ENCODE assay signal across 8 cellular contexts in the genomic region with DNA sequence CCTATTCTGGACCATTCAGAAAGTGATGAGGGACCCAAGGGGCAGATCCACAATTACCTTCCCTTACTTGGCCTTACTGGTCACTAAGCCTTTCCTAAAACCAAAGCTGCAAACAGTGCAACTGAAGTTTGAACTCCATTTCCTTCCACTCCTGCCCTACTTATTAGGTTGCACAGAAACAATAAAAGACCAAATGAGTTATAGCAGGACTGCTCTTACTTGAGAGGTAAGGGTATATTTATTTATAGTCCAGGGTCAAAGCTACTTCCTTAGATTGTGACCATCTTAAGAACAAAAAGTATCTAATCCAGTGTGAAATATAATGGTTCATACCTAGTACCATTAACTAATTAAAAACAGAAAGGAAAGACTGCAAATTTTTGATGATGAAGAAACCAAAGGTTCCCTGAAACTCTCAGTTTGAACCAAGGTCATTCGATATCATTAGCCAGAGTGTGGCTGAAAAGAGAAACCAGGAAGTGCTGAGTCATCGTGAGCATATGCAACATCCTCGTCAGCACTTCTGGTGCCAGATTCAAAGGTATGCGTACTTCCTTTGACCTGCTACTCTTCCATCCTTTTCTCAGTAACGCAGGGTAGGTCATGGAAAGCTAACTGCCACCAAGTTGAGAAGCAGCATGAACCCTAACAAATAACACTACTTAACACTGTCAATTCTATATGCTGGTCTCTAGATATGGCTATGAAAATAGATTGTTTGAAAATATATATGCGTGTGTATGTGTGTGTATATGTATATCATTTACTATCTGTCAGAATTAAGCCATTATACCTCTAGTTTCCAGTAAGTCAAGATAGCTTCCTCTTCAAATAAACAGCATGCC. TPM values are rescaled to one million over a fixed set of nuclear protein-coding genes. Genes with fewer than 3 reads are reported as not detected.
DNase-seq lines count a peak whose midpoint lies in the region; ATAC-seq and TF ChIP-seq lines count a peak whose summit lies in the region.

No MANE protein-coding gene starts in this region.

- H3K9me3 Mint-ChIP-seq in Caco-2 (ENCODE audit: unreplicated experiment), result no peaks in the 10 kb centered on the region
- no peaks in the 10 kb centered on the region for H3K9me3 Mint-ChIP-seq in activated naive CD4-positive, alpha-beta T cell treated with anti-CD3 and anti-CD28 coated beads for 36 hours

- DNase-seq in Caco-2 (peak; percentile 47 to 68), OCI-LY7 (ENCODE audit: low spot score) (peak; percentile 80), Right ventricle myocardium inferior (ENCODE audit: missing footprints) (peak; percentile 35), putamen (ENCODE audit: low spot score) (peak; percentile 35), NCI-H345 (lab: John Stamatoyannopoulos, UW) (no peak)
- peak; percentile 78 for DNase-seq in activated naive CD4-positive, alpha-beta T cell treated with anti-CD3 and anti-CD28 coated beads for 36 hours

- H3K27me3 ChIP-seq in Caco-2 (replicated peaks; ENCODE audit: control insufficient read depth, insufficient read depth, low read length), result no peaks in the 10 kb centered on the region

- POLR2A ChIA-PET in Caco-2 (lab: Charles Lee) (no interaction called here), OCI-LY7 (lab: Charles Lee) (interaction anchor here (0.6 to 1.5 kb wide), 10 partner anchors 9 to 1848 kb away, joined by 3 to 6 read pairs (median 3); no protein-coding TSS in a partner anchor)

- H2AFZ ChIP-seq in OCI-LY7 (ENCODE audit: low read length), result peak overlapping the region; percentile 53; the same call in 1 of the 2 replicates

- H4K20me1 ChIP-seq in OCI-LY7 (ENCODE audit: insufficient read depth, low read length), result no peaks in the 10 kb centered on the region

- peak overlapping the region; percentile 81 for H3K27ac Mint-ChIP-seq in Caco-2 (ENCODE audit: unreplicated experiment)
- H3K27ac Mint-ChIP-seq in activated naive CD4-positive, alpha-beta T cell treated with anti-CD3 and anti-CD28 coated beads for 36 hours, result peak overlapping the region; percentile 54

- H3K4me3 ChIP-seq in Caco-2 (ENCODE audit: low read depth, low read length) (no peak overlapping the region), OCI-LY7 (ENCODE audit: low read depth, low read length, poor library complexity, severe bottlenecking) (peak overlapping the region; percentile 19)

- peaks cover 38% of the 10 kb centered on the region for H3K36me3 Mint-ChIP-seq in Caco-2 (ENCODE audit: insufficient read depth, unreplicated experiment)
- peaks cover 15% of the 10 kb centered on the region for H3K36me3 Mint-ChIP-seq in activated naive CD4-positive, alpha-beta T cell treated with anti-CD3 and anti-CD28 coated beads for 36 hours (ENCODE audit: low read depth)

- intact Hi-C loops in Caco-2 (cut with micrococcal nuclease; ENCODE audit: unreplicated experiment) (no loop called here), OCI-LY7 (cut with micrococcal nuclease; ENCODE audit: unreplicated experiment) (loop anchor here (10.0 kb wide), 1 partner anchor 1255 kb away; no protein-coding TSS in a partner anchor), Right ventricle myocardium inferior (cut with DNase I) (no loop called here)
- intact Hi-C loops in activated naive CD4-positive, alpha-beta T cell treated with anti-CD3 and anti-CD28 coated beads for 36 hours (cut with micrococcal nuclease), result loop anchor here (1.0 to 5.0 kb wide), 5 partner anchors 12 to 308 kb away; a partner anchor contains a TSS

- peaks cover 18% of the 10 kb centered on the region for H3K4me1 Mint-ChIP-seq in Caco-2 (ENCODE audit: low read depth, unreplicated experiment)
- peaks cover 72% of the 10 kb centered on the region for H3K4me1 Mint-ChIP-seq in activated naive CD4-positive, alpha-beta T cell treated with anti-CD3 and anti-CD28 coated beads for 36 hours (ENCODE audit: low read depth)

- TF ChIP-seq CTCF in Caco-2 (IDR thresholded peaks at IDR 0.05; ENCODE audit: insufficient read depth in 1 of 2, low read depth in 1 of 2, low read length in 1 of 2, severe bottlenecking in 1 of 2, unreplicated experiment in 1 of 2) (no peak), OCI-LY7 (conservative IDR thresholded peaks at IDR 0.05; ENCODE audit: low read length) (no peak)

- no TSS peak for BruUV-seq in Caco-2 (replicated peaks; lab: Mats Ljungman, UMichigan)
- BruUV-seq in OCI-LY7 (replicated peaks; lab: Mats Ljungman, UMichigan), result no TSS peak

- no peaks in the 10 kb centered on the region for H3K27me3 Mint-ChIP-seq in Caco-2 (ENCODE audit: insufficient read depth, unreplicated experiment)
- H3K27me3 Mint-ChIP-seq in activated naive CD4-positive, alpha-beta T cell treated with anti-CD3 and anti-CD28 coated beads for 36 hours (ENCODE audit: low read depth), result no peaks in the 10 kb centered on the region

- H3K4me2 ChIP-seq in OCI-LY7 (ENCODE audit: low read length), result peak overlapping the region; percentile 65

- H3K9me2 ChIP-seq in OCI-LY7 (ENCODE audit: insufficient read depth, low read length), result no peaks in the 10 kb centered on the region

- H3K4me3 Mint-ChIP-seq in Caco-2 (ENCODE audit: unreplicated experiment), result no peak overlapping the region
- no peak overlapping the region for H3K4me3 Mint-ChIP-seq in activated naive CD4-positive, alpha-beta T cell treated with anti-CD3 and anti-CD28 coated beads for 36 hours

- CTCF ChIA-PET in Caco-2 (lab: Charles Lee), result no interaction called here
- CTCF ChIA-PET in OCI-LY7 (lab: Charles Lee; ENCODE audit: unreplicated experiment), result no interaction called here
- CTCF ChIA-PET in activated naive CD4-positive, alpha-beta T cell treated with anti-CD3 and anti-CD28 coated beads for 36 hours (lab: Charles Lee), result interaction anchor here (1.4 kb wide), 1 partner anchor 24 kb away, joined by 3 read pairs; no protein-coding TSS in a partner anchor

- ATAC-seq in GM19372 (IDR thresholded peaks at IDR 0.05; ENCODE audit: low read depth, unreplicated experiment), result peak; percentile 64
- peak; percentile 79 for ATAC-seq in HG03378 (IDR thresholded peaks at IDR 0.05; ENCODE audit: unreplicated experiment)
- ATAC-seq in Right ventricle myocardium inferior, result peak; percentile 76

- H3K36me3 ChIP-seq in Caco-2 (ENCODE audit: control insufficient read depth, insufficient read depth, low read length) (no peaks in the 10 kb centered on the region; the same call in 1 of the 2 replicates), OCI-LY7 (ENCODE audit: insufficient read depth, low read length) (peaks cover 32% of the 10 kb centered on the region)

- H3K4me1 ChIP-seq in Caco-2, result peaks cover 18% of the 10 kb centered on the region
- peaks cover 66% of the 10 kb centered on the region for H3K4me1 ChIP-seq in OCI-LY7 (ENCODE audit: insufficient read depth, low read length, poor library complexity, severe bottlenecking)

- peaks cover 72% of the 10 kb centered on the region for H3K79me2 ChIP-seq in OCI-LY7 (ENCODE audit: insufficient read depth, low read depth, low read length)

- H3K27ac ChIP-seq in OCI-LY7 (ENCODE audit: low read depth, low read length, poor library complexity, severe bottlenecking), result peak overlapping the region; percentile 74

- no peaks in the 10 kb centered on the region for H3K9me3 ChIP-seq in Caco-2
- no peaks in the 10 kb centered on the region; the same call in 1 of the 2 replicates for H3K9me3 ChIP-seq in OCI-LY7 (ENCODE audit: low read length)

RNA-seq across cellular contexts. Expression of a gene that starts 26.8 kb away (rescaled TPM):
- total RNA-seq in Caco-2 (2022), result 165 and 175 TPM in 2 replicates
- 43.6 and 44.1 TPM in 2 replicates for total RNA-seq in OCI-LY7 (2014; rRNA removed; shearing (Covaris generic))
- total RNA-seq in OCI-LY7 (2022), result 35.5 and 45.4 TPM in 2 replicates
- 100 to 1,000 TPM in 1 of 2 experiments, 10 to 100 TPM in 1; 99.4 to 101 TPM for total RNA-seq in activated naive CD4-positive, alpha-beta T cell treated with anti-CD3 and anti-CD28 coated beads for 36 hours
- 23.6 TPM for total RNA-seq in Right ventricle myocardium inferior

Comparison
In these comparisons a context has a peak if more than half of its experiments do, and no peak if none do; other contexts are left out.
1. intact Hi-C loops: an anchor here in OCI-LY7 (10.0 kb wide) and activated naive CD4-positive, alpha-beta T cell treated with anti-CD3 and anti-CD28 coated beads for 36 hours (1.0 to 5.0 kb wide); none called in Caco-2 and Right ventricle myocardium inferior.